ENCODE assay signal across 8 cellular contexts in the genomic region with DNA sequence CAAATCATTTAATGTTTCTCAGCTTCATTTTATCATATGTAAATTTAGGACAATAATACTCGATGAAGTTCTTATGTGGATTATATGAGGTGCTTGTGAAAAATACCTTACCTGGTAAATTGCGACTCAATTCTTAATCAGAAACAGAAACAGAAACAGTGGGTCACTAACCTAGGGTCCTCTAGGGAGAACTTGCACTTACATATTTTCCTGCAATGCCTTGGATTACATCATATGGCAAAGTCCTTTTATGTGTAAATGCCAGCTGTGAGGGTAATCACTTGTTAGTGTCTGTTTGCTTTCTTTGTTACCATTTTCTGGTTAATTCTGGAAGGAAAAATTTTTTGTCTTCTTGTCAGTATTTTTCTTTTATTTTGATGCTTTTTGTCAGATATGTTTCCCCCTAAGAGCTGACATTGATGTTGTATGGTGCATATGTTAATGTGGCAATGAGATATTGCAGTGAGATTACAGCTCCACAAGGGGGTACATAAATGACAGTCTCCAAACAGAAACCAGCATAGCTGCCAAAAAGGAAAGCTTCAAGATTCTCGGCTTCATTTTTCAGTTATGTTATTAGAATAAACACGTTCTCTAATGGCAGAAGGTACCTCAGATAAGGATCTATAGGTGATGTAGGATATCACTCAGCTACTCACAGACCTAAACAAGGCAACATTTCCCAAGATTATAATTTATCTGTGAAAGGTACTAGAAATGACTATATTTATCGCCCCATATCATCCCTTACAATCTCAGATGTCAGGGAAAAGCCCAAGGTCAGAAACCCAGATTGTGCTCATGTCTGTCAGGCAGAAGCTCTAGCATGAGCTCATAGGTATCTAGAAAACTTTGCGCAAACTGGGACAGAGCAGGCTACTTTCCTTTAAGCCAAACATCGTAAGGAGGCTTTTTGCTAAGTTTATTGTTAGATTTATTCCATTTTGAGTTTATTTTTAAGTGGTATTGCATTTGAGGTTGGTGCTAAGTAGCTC.
DNase-seq lines count a peak whose midpoint lies in the region; ATAC-seq, FAIRE-seq and TF ChIP-seq lines count a peak whose summit lies in the region.

No MANE protein-coding gene starts in this region.

- no peak overlapping the region for H3K4me3 ChIP-seq in AG04450 (ENCODE audit: low read depth, low read length)
- no peak overlapping the region for H3K4me3 ChIP-seq in coronary artery

- H3K27ac Mint-ChIP-seq in central memory CD8-positive, alpha-beta T cell (ENCODE audit: low read depth) = peak overlapping the region; percentile 29

- H3K9me3 ChIP-seq in AG04450 (ENCODE audit: control insufficient read depth, insufficient read depth, low read length) = no peaks in the 10 kb centered on the region

- H3K4me3 Mint-ChIP-seq in central memory CD8-positive, alpha-beta T cell = peak overlapping the region; percentile 47

- peak; percentile 60 for ATAC-seq in HG03439 (IDR thresholded peaks at IDR 0.05; ENCODE audit: unreplicated experiment)
- peak; percentile 82 for ATAC-seq in central memory CD8-positive, alpha-beta T cell (replicated peaks; ENCODE audit: extremely low read depth, poor library complexity, severe bottlenecking)

- peaks cover 5% of the 10 kb centered on the region for H3K4me1 Mint-ChIP-seq in central memory CD8-positive, alpha-beta T cell

- POLR2A ChIA-PET in AG04450 (lab: Yijun Ruan, JAX) = no interaction called here

- no peaks in the 10 kb centered on the region for H3K9me3 Mint-ChIP-seq in central memory CD8-positive, alpha-beta T cell

- H3K36me3 Mint-ChIP-seq in central memory CD8-positive, alpha-beta T cell (ENCODE audit: insufficient read depth) = peaks cover 2% of the 10 kb centered on the region

- no peaks in the 10 kb centered on the region for H3K27me3 ChIP-seq in AG04450 (ENCODE audit: control insufficient read depth, insufficient read depth, low read length)

- peak; percentile 28 for TF ChIP-seq CTCF in AG04450 (IDR thresholded peaks at IDR 0.05; ENCODE audit: low read depth, low read length)
- TF ChIP-seq CTCF in coronary artery (IDR thresholded peaks at IDR 0.05) = no peak

- DNase-seq in AG04450 (ENCODE audit: low read depth, low spot score) (no peak), GM19239 (ENCODE audit: insufficient read length, low spot score) (peak; percentile 8), amniotic stem cell (lab: John Stamatoyannopoulos, UW) (no peak), CD1c-positive myeloid dendritic cell (ENCODE audit: extremely low spot score) (no peak), coronary artery (ENCODE audit: low spot score) (no peak), NCI-H510A treated with DMSO at 0.1 percent for 48 hours (lab: John Stamatoyannopoulos, UW) (no peak)
- DNase-seq in central memory CD8-positive, alpha-beta T cell (ENCODE audit: low spot score in 2 of 2) = no peak

- no peak overlapping the region for H3K27ac ChIP-seq in AG04450 (ENCODE audit: low read depth, low read length)
- no peak overlapping the region for H3K27ac ChIP-seq in coronary artery

- CTCF ChIA-PET in AG04450 (lab: Charles Lee) = interaction anchor here (0.8 to 1.4 kb wide), 7 partner anchors 16 to 615 kb away, joined by 3 to 9 read pairs (median 4); no protein-coding TSS in a partner anchor

- H3K27me3 Mint-ChIP-seq in central memory CD8-positive, alpha-beta T cell = no peaks in the 10 kb centered on the region

- peak; percentile 79 for FAIRE-seq in GM19239 (lab: Jason Lieb, UNC)
